Comparison of ENCODE assay signal across 27 cellular contexts in the genomic region with DNA sequence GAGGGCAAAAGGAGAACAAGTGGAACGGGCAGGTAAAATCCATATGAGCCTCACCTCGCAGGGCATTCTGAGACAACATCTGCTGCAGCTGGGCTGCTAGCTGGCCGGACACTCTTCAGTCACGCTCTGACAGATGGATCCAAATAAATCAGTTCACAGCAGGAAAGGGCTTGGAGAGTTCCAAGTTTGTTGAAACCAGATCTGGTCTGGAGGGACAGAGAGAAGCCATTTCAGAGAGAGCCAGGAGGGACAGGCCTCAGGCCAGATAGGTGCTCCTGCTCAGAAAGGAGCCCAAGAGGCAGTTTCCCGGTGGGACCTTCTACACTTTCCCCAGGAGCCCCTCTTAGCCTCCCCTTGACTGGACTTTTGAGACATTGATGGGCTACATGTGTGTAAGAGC. TPM values are rescaled to one million over a fixed set of nuclear protein-coding genes. Genes with fewer than 3 reads are reported as not detected.
"Had no signal": no experiment of that assay in that cellular context is flagged by ENCODE, and none has a peak within 500 bp of the region (broad histone marks: within the 10 kb centered on the region; RNA-seq: fewer than 3 reads in every experiment).

No MANE protein-coding gene starts in this region.

- H3K4me1 Mint-ChIP-seq: memory B cell, mesothelial cell of epicardium, natural killer cell had no signal

- H3K4me3 Mint-ChIP-seq: memory B cell, mesothelial cell of epicardium, natural killer cell had no signal

- H3K4me1 ChIP-seq: left lung, lower lobe of right lung, upper lobe of right lung, vagina had no signal

- DNase-seq: dorsolateral prefrontal cortex; effector CD8-positive, alpha-beta T cell; foreskin melanocyte; heart right ventricle; hypothalamus; left lung; lower lobe of right lung; natural killer cell; posterior cingulate gyrus; stimulated activated CD4-positive, alpha-beta T cell treated with anti-CD3 and anti-CD28 coated beads, Interleukin-2, amount 100 ng/mL, for 48 hours; stimulated activated naive CD4-positive, alpha-beta T cell treated with Interleukin-2 at 50 U/mL for 16 hours; tibial artery; upper lobe of right lung had no signal

- H3K27me3 ChIP-seq: dorsolateral prefrontal cortex, heart right ventricle, left lung, neutrophil, right atrium auricular region, tibial artery, upper lobe of right lung, vagina had no signal

- H3K27ac ChIP-seq: coronary artery, dorsolateral prefrontal cortex, left lung, lower lobe of right lung, neutrophil, right atrium auricular region, upper lobe of right lung, vagina had no signal

- H3K9me3 ChIP-seq: left lung, lower lobe of right lung, neutrophil, right atrium auricular region, tibial artery, upper lobe of right lung, vagina had no signal

- H3K36me3 Mint-ChIP-seq: memory B cell, mesothelial cell of epicardium, natural killer cell had no signal

- ATAC-seq: left lung, lower lobe of right lung, natural killer cell had no signal

- H3K36me3 ChIP-seq: heart right ventricle, left lung, lower lobe of right lung, neutrophil, right atrium auricular region, tibial artery, upper lobe of right lung, vagina had no signal

- H3K9me3 Mint-ChIP-seq: memory B cell, natural killer cell had no signal

- H3K27ac Mint-ChIP-seq: memory B cell, mesothelial cell of epicardium, natural killer cell had no signal

- H3K4me3 ChIP-seq: coronary artery, dorsolateral prefrontal cortex, heart right ventricle, left lung, lower lobe of right lung, right atrium auricular region, smooth muscle cell, tibial artery, upper lobe of right lung, vagina had no signal

- FAIRE-seq: islet of Langerhans had no signal

RNA-seq across cellular contexts. Expression of a gene that starts 28.2 kb away (rescaled TPM):
- total RNA-seq: chondrocyte, dorsolateral prefrontal cortex, heart right ventricle, left lung, lower lobe of right lung, mesothelial cell of epicardium, mucosa of gallbladder, myocyte, natural killer cell, osteocyte, right atrium auricular region, smooth muscle cell, temporal lobe, upper lobe of right lung, vagina had no signal
- polyA plus RNA-seq: esophagus, heart right ventricle, smooth muscle cell had no signal
